Comparison of ENCODE assay signal across 1 cellular context in genomic region chr1:64654519-64655341, GRCh38.
TF ChIP-seq lines count a peak whose summit lies in the region.

No MANE protein-coding gene starts in this region.

TF ChIP-seq in SK-N-SH treated with all-trans-retinoic acid at 6 μM for 48 hours, 23 proteins besides CTCF, POLR2A, EP300 and RAD21 (continued from another document):
- TF ChIP-seq BACH2 (CRISPR knock-in tag; IDR thresholded peaks at IDR 0.05; ENCODE audit: borderline replicate concordance) = no peak
- no peak for TF ChIP-seq OSR1 (CRISPR knock-in tag; IDR thresholded peaks at IDR 0.05)
- TF ChIP-seq CREB5 (CRISPR knock-in tag; IDR thresholded peaks at IDR 0.05; ENCODE audit: low read depth) = no peak
- TF ChIP-seq GLIS3 (CRISPR knock-in tag; IDR thresholded peaks at IDR 0.05) = no peak
TF ChIP-seq in SK-N-SH treated with all-trans-retinoic acid at 6 μM for 48 hours: peak in this region for 0.
